Comparison of ENCODE assay signal across 1 cellular context in genomic region chrX:119887721-119888425, GRCh38.
TF ChIP-seq lines count a peak whose summit lies in the region.

No MANE protein-coding gene starts in this region.

TF ChIP-seq in GM12878, 131 proteins besides CTCF, POLR2A, EP300 and RAD21:
- TF ChIP-seq RFX5 (IDR thresholded peaks at IDR 0.05; ENCODE audit: low read depth, low read length), result no peak
- TF ChIP-seq SMC3 (IDR thresholded peaks at IDR 0.05; ENCODE audit: borderline replicate concordance, low read length), result 0 out of 2 replicates have a peak, but pooled peaks have one; percentile 19
TF ChIP-seq in GM12878: peak in this region for 1.
